In genomic region chr14:95469134-95469481, GRCh38 we compare ENCODE assay signal across 17 cellular contexts. TPM values are rescaled to one million over a fixed set of nuclear protein-coding genes. Genes with fewer than 3 reads are reported as not detected.
DNase-seq lines count a peak whose midpoint lies in the region; ATAC-seq and TF ChIP-seq lines count a peak whose summit lies in the region.
"Had no signal": no experiment of that assay in that cellular context is flagged by ENCODE, and none has a peak within 500 bp of the region (broad histone marks: within the 10 kb centered on the region; RNA-seq: fewer than 3 reads in every experiment).

No MANE protein-coding gene starts in this region.

- no peaks in the 10 kb centered on the region for H3K79me2 ChIP-seq in hepatocyte

- TF ChIP-seq POLR2A in Peyer's patch (IDR thresholded peaks at IDR 0.05), result no peak

- DNase-seq in Peyer's patch (no peak), hepatocyte (ENCODE audit: low spot score) (no peak), progenitor cell of endocrine pancreas (ENCODE audit: low spot score, unreplicated experiment) (no peak), CD1c-positive myeloid dendritic cell (ENCODE audit: extremely low spot score) (no peak), NCI-H2081 (lab: John Stamatoyannopoulos, UW) (no peak)
- DNase-seq: CD8-positive, alpha-beta T cell; DMS79 treated with DMSO at 0.1 percent for 48 hours; MV-4-11; NCI-H1417 treated with DMSO at 0.1 percent for 48 hours; NCI-H2029; NCI-H774 had no signal

- H3K27me3 Mint-ChIP-seq in progenitor cell of endocrine pancreas, result peaks cover 4% of the 10 kb centered on the region

- peak overlapping the region; percentile 90 for H3K27ac Mint-ChIP-seq in progenitor cell of endocrine pancreas

- H3K9ac ChIP-seq in BLaER1 treated with 17β-estradiol and CSF1 and Interleukin-3, amounts not matched to agents 10 nM and 100 nM, result peak overlapping the region in 10 of 11 experiments; percentile 4 to 93 (median 53); a peak in 14 of 22 replicates

- no peaks in the 10 kb centered on the region for H3K27me3 ChIP-seq in BLaER1 treated with 17β-estradiol and CSF1 and Interleukin-3, amounts not matched to agents 10 nM and 100 nM
- H3K27me3 ChIP-seq in Peyer's patch (no peaks in the 10 kb centered on the region), hepatocyte (no peaks in the 10 kb centered on the region)

- H3K9me2 ChIP-seq in hepatocyte (replicated peaks; ENCODE audit: insufficient read depth), result no peaks in the 10 kb centered on the region

- H3K4me3 Mint-ChIP-seq in progenitor cell of endocrine pancreas (ENCODE audit: low read depth), result no peak overlapping the region
- H3K4me3 Mint-ChIP-seq: CD8-positive, alpha-beta T cell had no signal

- H3K9me3 Mint-ChIP-seq in progenitor cell of endocrine pancreas (ENCODE audit: low read depth), result no peaks in the 10 kb centered on the region
- H3K9me3 Mint-ChIP-seq: CD8-positive, alpha-beta T cell had no signal

- ATAC-seq in GM18519 (IDR thresholded peaks at IDR 0.05; ENCODE audit: low FRiP score, unreplicated experiment) (no peak), HG02938 (IDR thresholded peaks at IDR 0.05; ENCODE audit: unreplicated experiment) (no peak)
- ATAC-seq: CD8-positive, alpha-beta T cell; GM12878; K562 had no signal

- no peaks in the 10 kb centered on the region for H3K9me3 ChIP-seq in BLaER1 treated with 17β-estradiol and CSF1 and Interleukin-3, amounts not matched to agents 10 nM and 100 nM (replicated peaks in 1 of 11)
- H3K9me3 ChIP-seq in Peyer's patch (no peaks in the 10 kb centered on the region), hepatocyte (ENCODE audit: low read depth) (no peaks in the 10 kb centered on the region)
- H3K9me3 ChIP-seq: HAP-1 had no signal

- peak overlapping the region in 9 of 11 experiments; percentile 24 to 98 (median 88); a peak in 17 of 22 replicates for H3K4me2 ChIP-seq in BLaER1 treated with 17β-estradiol and CSF1 and Interleukin-3, amounts not matched to agents 10 nM and 100 nM
- H3K4me2 ChIP-seq in hepatocyte, result no peak overlapping the region

- no peaks in the 10 kb centered on the region for H3K36me3 Mint-ChIP-seq in progenitor cell of endocrine pancreas (ENCODE audit: insufficient read depth)

- H2AFZ ChIP-seq in hepatocyte, result no peak overlapping the region

- H4K20me1 ChIP-seq in BLaER1 treated with 17β-estradiol and CSF1 and Interleukin-3, amounts not matched to agents 10 nM and 100 nM, result peaks cover 0 to 41% (median 0%) of the 10 kb centered on the region in 11 experiments; a peak in 5 of 22 replicates
- H4K20me1 ChIP-seq in hepatocyte (ENCODE audit: insufficient read depth, poor library complexity, severe bottlenecking), result no peaks in the 10 kb centered on the region

- peak overlapping the region in 9 of 11 experiments; percentile 8 to 99 (median 94); a peak in 15 of 22 replicates for H3K27ac ChIP-seq in BLaER1 treated with 17β-estradiol and CSF1 and Interleukin-3, amounts not matched to agents 10 nM and 100 nM
- H3K27ac ChIP-seq in Peyer's patch (peak overlapping the region in 3 of 4 donors; percentile 18 to 89 (median 79)), hepatocyte (peak overlapping the region; percentile 94)

- H3K4me1 ChIP-seq in BLaER1 treated with 17β-estradiol and CSF1 and Interleukin-3, amounts not matched to agents 10 nM and 100 nM, result peaks cover 48 to 100% (median 100%) of the 10 kb centered on the region in 10 experiments
- H3K4me1 ChIP-seq in Peyer's patch, result peaks cover 0 to 19% (median 2%) of the 10 kb centered on the region in 4 donors
- H3K4me1 ChIP-seq in hepatocyte (ENCODE audit: insufficient read depth), result peaks cover 12% of the 10 kb centered on the region
- H3K4me1 ChIP-seq: HAP-1 had no signal

- 51% methylated on average over 3 of the region's 3 CpGs for WGBS in hepatocyte (ENCODE audit: low lambda C conversion rate, missing lambda C conversion rate)

- TF ChIP-seq CTCF in Peyer's patch (IDR thresholded peaks at IDR 0.05) (no peak), hepatocyte (IDR thresholded peaks at IDR 0.05; ENCODE audit: poor library complexity) (no peak), progenitor cell of endocrine pancreas (IDR thresholded peaks at IDR 0.05; ENCODE audit: unreplicated experiment) (no peak)

- H3K36me3 ChIP-seq in BLaER1 treated with 17β-estradiol and CSF1 and Interleukin-3, amounts not matched to agents 10 nM and 100 nM, result peaks cover 81 to 93% (median 86%) of the 10 kb centered on the region in 11 experiments
- H3K36me3 ChIP-seq in Peyer's patch (peaks cover 0 to 15% (median 0%) of the 10 kb centered on the region in 3 donors), hepatocyte (replicated peaks; ENCODE audit: insufficient read depth, low read depth) (no peaks in the 10 kb centered on the region)
- H3K36me3 ChIP-seq: HAP-1 had no signal

- H3K4me3 ChIP-seq in BLaER1 treated with 17β-estradiol and CSF1 and Interleukin-3, amounts not matched to agents 10 nM and 100 nM, result no peak overlapping the region; a peak in 1 of 20 replicates
- H3K4me3 ChIP-seq in Peyer's patch (no peak overlapping the region), hepatocyte (no peak overlapping the region)
- H3K4me3 ChIP-seq: GM12878, HAP-1, K562 had no signal

- peaks cover 14% of the 10 kb centered on the region for H3K4me1 Mint-ChIP-seq in progenitor cell of endocrine pancreas (ENCODE audit: low read depth)

RNA-seq across cellular contexts. Expression of gene SYNE3, which starts 47.3 kb away (rescaled TPM):
- total RNA-seq in Peyer's patch, result 10 to 100 TPM in 3 of 4 donors, 1 to 10 TPM in 1; 7.2 to 35.5 (median 13.1) TPM
- total RNA-seq in hepatocyte, result 2.0 and 2.4 TPM in 2 replicates
- 0.16 and 1.3 TPM in 2 replicates for polyA plus RNA-seq in hepatocyte
- 0.31 and 0.44 TPM in 2 replicates for total RNA-seq in progenitor cell of endocrine pancreas
